ENCODE assay signal across 2 cellular contexts in genomic region chr6:7131390-7131789, GRCh38.
TF ChIP-seq lines count a peak whose summit lies in the region.

No MANE protein-coding gene starts in this region.

TF ChIP-seq in K562, 482 proteins besides CTCF, POLR2A, EP300 and RAD21:
- no peak for TF ChIP-seq ZNF311 (CRISPR knock-in tag; IDR thresholded peaks at IDR 0.05)
- no peak for TF ChIP-seq CCNT2 (IDR thresholded peaks at IDR 0.05; ENCODE audit: borderline replicate concordance, extremely low read depth, insufficient read length, low read depth, low read length)
- TF ChIP-seq CREM (IDR thresholded peaks at IDR 0.05; ENCODE audit: low read depth): no peak
- no peak for TF ChIP-seq MEF2A (IDR thresholded peaks at IDR 0.05; ENCODE audit: control insufficient read depth, low read depth, low read length)
- peak; percentile 82 for TF ChIP-seq HMBOX1 (IDR thresholded peaks at IDR 0.05)
- TF ChIP-seq MLLT1 (IDR thresholded peaks at IDR 0.05): no peak
- TF ChIP-seq, protein P1, sequence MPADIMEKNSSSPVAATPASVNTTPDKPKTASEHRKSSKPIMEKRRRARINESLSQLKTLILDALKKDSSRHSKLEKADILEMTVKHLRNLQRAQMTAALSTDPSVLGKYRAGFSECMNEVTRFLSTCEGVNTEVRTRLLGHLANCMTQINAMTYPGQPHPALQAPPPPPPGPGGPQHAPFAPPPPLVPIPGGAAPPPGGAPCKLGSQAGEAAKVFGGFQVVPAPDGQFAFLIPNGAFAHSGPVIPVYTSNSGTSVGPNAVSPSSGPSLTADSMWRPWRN (IDR thresholded peaks at IDR 0.05; ENCODE audit: low read depth): no peak
- no peak for TF ChIP-seq FOXJ3 (CRISPR knock-in tag; IDR thresholded peaks at IDR 0.05)
- TF ChIP-seq ZNF140 (CRISPR knock-in tag; IDR thresholded peaks at IDR 0.05): no peak
- TF ChIP-seq SLC30A9 (CRISPR knock-in tag; IDR thresholded peaks at IDR 0.05): no peak
- 0 out of 2 replicates have a peak, but pooled peaks have one; percentile 34 for TF ChIP-seq ADNP (tag; IDR thresholded peaks at IDR 0.05)
- TF ChIP-seq, protein P2, sequence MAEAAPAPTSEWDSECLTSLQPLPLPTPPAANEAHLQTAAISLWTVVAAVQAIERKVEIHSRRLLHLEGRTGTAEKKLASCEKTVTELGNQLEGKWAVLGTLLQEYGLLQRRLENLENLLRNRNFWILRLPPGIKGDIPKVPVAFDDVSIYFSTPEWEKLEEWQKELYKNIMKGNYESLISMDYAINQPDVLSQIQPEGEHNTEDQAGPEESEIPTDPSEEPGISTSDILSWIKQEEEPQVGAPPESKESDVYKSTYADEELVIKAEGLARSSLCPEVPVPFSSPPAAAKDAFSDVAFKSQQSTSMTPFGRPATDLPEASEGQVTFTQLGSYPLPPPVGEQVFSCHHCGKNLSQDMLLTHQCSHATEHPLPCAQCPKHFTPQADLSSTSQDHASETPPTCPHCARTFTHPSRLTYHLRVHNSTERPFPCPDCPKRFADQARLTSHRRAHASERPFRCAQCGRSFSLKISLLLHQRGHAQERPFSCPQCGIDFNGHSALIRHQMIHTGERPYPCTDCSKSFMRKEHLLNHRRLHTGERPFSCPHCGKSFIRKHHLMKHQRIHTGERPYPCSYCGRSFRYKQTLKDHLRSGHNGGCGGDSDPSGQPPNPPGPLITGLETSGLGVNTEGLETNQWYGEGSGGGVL (CRISPR knock-in tag; IDR thresholded peaks at IDR 0.05): no peak
- no peak for TF ChIP-seq RFX5 (IDR thresholded peaks at IDR 0.05; ENCODE audit: low read depth, low read length)
- no peak for TF ChIP-seq CHAMP1 (IDR thresholded peaks at IDR 0.05)
- TF ChIP-seq CBX1 (IDR thresholded peaks at IDR 0.05; ENCODE audit: low read depth): no peak
TF ChIP-seq in K562: peak in this region for 2.

TF ChIP-seq in SK-N-SH, 30 proteins besides CTCF, POLR2A, EP300 and RAD21:
- no peak for TF ChIP-seq GABPA (IDR thresholded peaks at IDR 0.05; ENCODE audit: low read depth)
- no peak for TF ChIP-seq EZH2phosphoT487 (IDR thresholded peaks at IDR 0.05; ENCODE audit: borderline replicate concordance, low read depth)
- no peak for TF ChIP-seq RCOR1 (IDR thresholded peaks at IDR 0.05; ENCODE audit: low read length)
- TF ChIP-seq RXRA (IDR thresholded peaks at IDR 0.05; ENCODE audit: borderline replicate concordance, low read depth): no peak
- no peak for TF ChIP-seq FOXM1 (IDR thresholded peaks at IDR 0.05; ENCODE audit: low read depth)
- TF ChIP-seq MXI1 (IDR thresholded peaks at IDR 0.05; ENCODE audit: low read depth, low read length): no peak
- no peak for TF ChIP-seq MAX (IDR thresholded peaks at IDR 0.05; ENCODE audit: low read depth)
- TF ChIP-seq IRF3 (IDR thresholded peaks at IDR 0.05; ENCODE audit: low read depth, low read length): no peak
- no peak for TF ChIP-seq POLR2AphosphoS5 (IDR thresholded peaks at IDR 0.05; ENCODE audit: low read depth, low read length)
- no peak for TF ChIP-seq SMC3 (IDR thresholded peaks at IDR 0.05; ENCODE audit: low read depth, low read length)
- no peak for TF ChIP-seq SIN3A (IDR thresholded peaks at IDR 0.05; ENCODE audit: borderline replicate concordance, low read depth, low read length)
- TF ChIP-seq NRF1 (IDR thresholded peaks at IDR 0.05; ENCODE audit: low read depth, low read length): no peak
- no peak for TF ChIP-seq MEF2A (IDR thresholded peaks at IDR 0.05; ENCODE audit: borderline replicate concordance, low read depth)
- TF ChIP-seq, protein P3, sequence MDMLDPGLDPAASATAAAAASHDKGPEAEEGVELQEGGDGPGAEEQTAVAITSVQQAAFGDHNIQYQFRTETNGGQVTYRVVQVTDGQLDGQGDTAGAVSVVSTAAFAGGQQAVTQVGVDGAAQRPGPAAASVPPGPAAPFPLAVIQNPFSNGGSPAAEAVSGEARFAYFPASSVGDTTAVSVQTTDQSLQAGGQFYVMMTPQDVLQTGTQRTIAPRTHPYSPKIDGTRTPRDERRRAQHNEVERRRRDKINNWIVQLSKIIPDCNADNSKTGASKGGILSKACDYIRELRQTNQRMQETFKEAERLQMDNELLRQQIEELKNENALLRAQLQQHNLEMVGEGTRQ (IDR thresholded peaks at IDR 0.05; ENCODE audit: borderline replicate concordance, low read depth, low read length): no peak
TF ChIP-seq in SK-N-SH: peak in this region for 0.
